Comparison of ENCODE assay signal across 9 cellular contexts in the genomic region with DNA sequence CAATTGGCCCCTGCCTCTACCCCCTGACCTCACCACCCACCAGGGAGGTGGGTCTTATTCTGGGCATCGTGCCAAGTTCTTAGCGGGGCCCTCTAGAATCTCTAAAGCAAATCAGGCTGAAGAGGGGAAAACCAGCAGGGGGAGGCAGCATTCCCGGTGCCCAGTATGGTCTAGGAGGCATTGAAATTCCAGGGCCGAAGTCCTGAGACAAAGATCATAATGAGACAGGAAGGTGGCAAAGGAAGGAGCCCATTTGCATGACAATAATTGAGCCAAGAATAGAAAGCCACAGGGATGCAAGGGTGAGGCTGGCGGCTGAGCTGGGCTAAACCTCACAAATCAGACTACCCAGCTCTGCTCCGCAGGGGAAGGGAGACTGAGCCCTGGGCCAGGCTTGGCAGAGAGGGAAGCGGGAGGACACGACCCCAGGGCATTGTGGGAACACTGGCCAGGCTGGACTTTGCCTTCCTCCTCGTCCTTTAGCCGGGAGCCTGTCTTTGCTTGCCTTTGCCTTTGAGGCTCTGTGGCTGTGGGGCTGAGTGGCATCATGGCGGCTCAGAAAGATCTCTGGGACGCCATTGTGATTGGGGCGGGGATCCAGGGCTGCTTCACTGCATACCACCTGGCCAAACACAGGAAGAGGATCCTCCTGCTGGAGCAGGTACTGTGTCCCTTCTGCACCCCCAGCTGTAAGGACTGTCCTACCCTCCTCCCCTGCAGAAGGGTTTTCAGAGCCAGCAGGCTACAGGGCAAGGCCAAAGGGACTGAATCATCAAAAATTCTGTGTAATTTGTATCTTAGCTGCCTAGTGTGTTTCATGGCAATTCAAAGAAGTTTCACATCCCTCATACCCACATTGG. TPM values are rescaled to one million over a fixed set of nuclear protein-coding genes. Genes with fewer than 3 reads are reported as not detected.
DNase-seq lines count a peak whose midpoint lies in the region; ATAC-seq and TF ChIP-seq lines count a peak whose summit lies in the region.
"Had no signal": no experiment of that assay in that cellular context is flagged by ENCODE, and none has a peak within 500 bp of the region (broad histone marks: within the 10 kb centered on the region; RNA-seq: fewer than 3 reads in every experiment).

A gene with protein sequence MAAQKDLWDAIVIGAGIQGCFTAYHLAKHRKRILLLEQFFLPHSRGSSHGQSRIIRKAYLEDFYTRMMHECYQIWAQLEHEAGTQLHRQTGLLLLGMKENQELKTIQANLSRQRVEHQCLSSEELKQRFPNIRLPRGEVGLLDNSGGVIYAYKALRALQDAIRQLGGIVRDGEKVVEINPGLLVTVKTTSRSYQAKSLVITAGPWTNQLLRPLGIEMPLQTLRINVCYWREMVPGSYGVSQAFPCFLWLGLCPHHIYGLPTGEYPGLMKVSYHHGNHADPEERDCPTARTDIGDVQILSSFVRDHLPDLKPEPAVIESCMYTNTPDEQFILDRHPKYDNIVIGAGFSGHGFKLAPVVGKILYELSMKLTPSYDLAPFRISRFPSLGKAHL (plus strand): TSS at position 463 of the 860 bp plus-strand sequence. CDS start 85 bp downstream, at position 548.

- peaks cover 0 to 10% (median 0%) of the 10 kb centered on the region in 4 donors for H3K36me3 ChIP-seq in right lobe of liver

- H3K27ac ChIP-seq in caudate nucleus (ENCODE audit: low read depth, low read length) (peak within 1 kb of the TSS; percentile 76), right lobe of liver (peak within 1 kb of the TSS; percentile 42 to 80 (median 64))
- H3K27ac ChIP-seq: 22Rv1 had no signal

- ATAC-seq in activated CD4-positive, alpha-beta T cell treated with anti-CD3 and anti-CD28 coated beads for 36 hours: no peak
- ATAC-seq in right lobe of liver (peak; percentile 65 to 85 (median 74)), HG03469 (IDR thresholded peaks at IDR 0.05; ENCODE audit: unreplicated experiment) (no peak)

- H3K27ac Mint-ChIP-seq in activated CD4-positive, alpha-beta T cell treated with anti-CD3 and anti-CD28 coated beads for 36 hours: no peak within 1 kb of the TSS
- H3K27ac Mint-ChIP-seq in glutamatergic neuron (ENCODE audit: unreplicated experiment): no peak within 1 kb of the TSS

- peaks cover 0 to 32% (median 11%) of the 10 kb centered on the region in 4 donors for H3K4me1 ChIP-seq in right lobe of liver

- H3K4me1 Mint-ChIP-seq in activated CD4-positive, alpha-beta T cell treated with anti-CD3 and anti-CD28 coated beads for 36 hours: peaks cover 5% of the 10 kb centered on the region
- peaks cover 21% of the 10 kb centered on the region for H3K4me1 Mint-ChIP-seq in glutamatergic neuron (ENCODE audit: low read depth, unreplicated experiment)

- POLR2A ChIA-PET in activated CD4-positive, alpha-beta T cell treated with anti-CD3 and anti-CD28 coated beads for 36 hours (lab: Charles Lee): interaction anchor here (0.6 kb wide), 2 partner anchors 214 to 1421 kb away, joined by 3 read pairs; no protein-coding TSS in a partner anchor

- intact Hi-C loops in activated CD4-positive, alpha-beta T cell treated with anti-CD3 and anti-CD28 coated beads for 36 hours (cut with DNase I, micrococcal nuclease): no loop called here
- intact Hi-C loops in right lobe of liver (cut with DNase I): no loop called here

- CTCF ChIA-PET in activated CD4-positive, alpha-beta T cell treated with anti-CD3 and anti-CD28 coated beads for 36 hours (lab: Charles Lee): interaction anchor here (0.8 kb wide), 1 partner anchor 14 kb away, joined by 5 read pairs; no protein-coding TSS in a partner anchor

- no peaks in the 10 kb centered on the region for H3K9me3 Mint-ChIP-seq in activated CD4-positive, alpha-beta T cell treated with anti-CD3 and anti-CD28 coated beads for 36 hours (ENCODE audit: low read depth)
- H3K9me3 Mint-ChIP-seq in glutamatergic neuron (ENCODE audit: unreplicated experiment): peaks cover 11% of the 10 kb centered on the region

- no peak within 1 kb of the TSS for H3K4me3 Mint-ChIP-seq in activated CD4-positive, alpha-beta T cell treated with anti-CD3 and anti-CD28 coated beads for 36 hours
- H3K4me3 Mint-ChIP-seq in glutamatergic neuron (ENCODE audit: unreplicated experiment): no peak within 1 kb of the TSS

- H3K27me3 Mint-ChIP-seq in activated CD4-positive, alpha-beta T cell treated with anti-CD3 and anti-CD28 coated beads for 36 hours: peaks cover 3% of the 10 kb centered on the region
- H3K27me3 Mint-ChIP-seq in glutamatergic neuron (ENCODE audit: unreplicated experiment): no peaks in the 10 kb centered on the region

- no peaks in the 10 kb centered on the region for H3K9me3 ChIP-seq in right lobe of liver

- no peaks in the 10 kb centered on the region for H3K27me3 ChIP-seq in right lobe of liver

- TF ChIP-seq POLR2A in right lobe of liver (IDR thresholded peaks at IDR 0.05): peak; percentile 18

- TF ChIP-seq CTCF in right lobe of liver (IDR thresholded peaks at IDR 0.05): peak in 3 of 4 donors; percentile 9 to 40 (median 25)
- TF ChIP-seq CTCF in glutamatergic neuron (IDR thresholded peaks at IDR 0.05; ENCODE audit: partially characterized antibody, unreplicated experiment): no peak

- H3K4me3 ChIP-seq in right lobe of liver: peak within 1 kb of the TSS; percentile 47 to 84 (median 75)

- peak; percentile 29 for DNase-seq in activated CD4-positive, alpha-beta T cell treated with anti-CD3 and anti-CD28 coated beads for 36 hours
- no peak for DNase-seq in activated CD4-positive, alpha-beta T cell treated with anti-CD3 and anti-CD28 coated beads, Interleukin-2, amount 50 U/mL, for 48 hours
- peak; percentile 97 for DNase-seq in NCI-H345 treated with DMSO at 0.1 percent for 48 hours (lab: John Stamatoyannopoulos, UW; ENCODE audit: unreplicated experiment)
- peak in 30 of 61 donors; percentile 11 to 81 (median 49) for DNase-seq in caudate nucleus (lab: John Stamatoyannopoulos, UW)
- peak; percentile 75 to 92 (median 91) for DNase-seq in right lobe of liver
- DNase-seq in glutamatergic neuron: no peak
- DNase-seq in activated CD8-positive, alpha-beta memory T cell treated with anti-CD3 and anti-CD28 coated beads for 24 hours: no peak

- 10% methylated on average over 7 of the region's 13 CpGs for WGBS in right lobe of liver (ENCODE audit: insufficient coverage, low coverage, low lambda C conversion rate, missing lambda C conversion rate)

- H3K36me3 Mint-ChIP-seq in activated CD4-positive, alpha-beta T cell treated with anti-CD3 and anti-CD28 coated beads for 36 hours (ENCODE audit: low read depth): no peaks in the 10 kb centered on the region
- H3K36me3 Mint-ChIP-seq in glutamatergic neuron (ENCODE audit: unreplicated experiment): no peaks in the 10 kb centered on the region

RNA-seq across cellular contexts. Expression of the gene that starts here (rescaled TPM):
- 1 to 10 TPM; 1.8 to 2.1 TPM for total RNA-seq in activated CD4-positive, alpha-beta T cell treated with anti-CD3 and anti-CD28 coated beads for 36 hours
- total RNA-seq in right lobe of liver (100 to 1,000 TPM; 167 to 322 (median 226) TPM), glutamatergic neuron (ENCODE audit: unreplicated experiment) (1.4 TPM)

Comparison
In these comparisons a context has a peak if more than half of its experiments do, and no peak if none do; other contexts are left out.
1. RNA of the gene that starts here (total RNA-seq): 167 to 322 TPM in right lobe of liver; 1.8 to 2.1 TPM in activated CD4-positive, alpha-beta T cell treated with anti-CD3 and anti-CD28 coated beads for 36 hours and 1.4 TPM in glutamatergic neuron (single experiment); every median in the first group is over 10 times any median in the second.
2. DNase-seq: peak in activated CD4-positive, alpha-beta T cell treated with anti-CD3 and anti-CD28 coated beads for 36 hours (single experiment), NCI-H345 treated with DMSO at 0.1 percent for 48 hours (single experiment) and right lobe of liver (3 of 3); none in activated CD4-positive, alpha-beta T cell treated with anti-CD3 and anti-CD28 coated beads, Interleukin-2, amount 50 U/mL, for 48 hours (0 of 2), glutamatergic neuron (single experiment) and activated CD8-positive, alpha-beta memory T cell treated with anti-CD3 and anti-CD28 coated beads for 24 hours (single experiment).
3. ATAC-seq: peak in right lobe of liver (4 of 4); none in activated CD4-positive, alpha-beta T cell treated with anti-CD3 and anti-CD28 coated beads for 36 hours (single experiment) and HG03469 (single experiment).